In the genomic region with DNA sequence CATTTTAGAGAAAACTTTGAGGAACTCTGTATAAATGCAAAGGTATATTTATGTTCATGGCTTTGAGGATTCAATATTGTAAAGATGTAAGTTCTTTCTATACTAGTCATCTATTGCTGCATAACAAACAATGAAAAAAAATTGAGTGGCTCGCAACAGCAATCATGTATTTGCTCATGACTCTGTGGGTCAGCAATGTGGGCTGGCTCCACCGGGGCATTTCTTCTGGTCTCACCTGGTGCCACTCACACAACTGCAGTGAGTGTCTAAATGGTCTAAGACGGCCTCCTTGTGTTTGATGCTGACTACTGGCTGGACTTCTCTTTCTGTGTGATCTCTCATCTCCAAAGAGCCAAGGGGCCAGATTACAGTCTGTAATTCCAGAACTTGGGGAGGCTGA, we compare ENCODE assay signal across 32 cellular contexts.
"Had no signal": no experiment of that assay in that cellular context is flagged by ENCODE, and none has a peak within 500 bp of the region (broad histone marks: within the 10 kb centered on the region; RNA-seq: fewer than 3 reads in every experiment).

No MANE protein-coding gene starts in this region.

- DNase-seq: activated CD4-positive, alpha-beta memory T cell treated with anti-CD3 and anti-CD28 coated beads, Interleukin-2, amount 10 ng/mL, durations not matched to agents 7 days and 5 days; activated CD4-positive, alpha-beta T cell treated with anti-CD3 and anti-CD28 coated beads, Interleukin-2, amount 10 ng/mL, durations not matched to agents 7 days and 5 days; activated CD4-positive, CD25-positive, alpha-beta regulatory T cell treated with anti-CD3 and anti-CD28 coated beads, Interleukin-2, amount 50 U/mL, for 72 hours; activated gamma-delta T cell treated with Interleukin-2 at 50 U/mL for 16 hours; activated naive CD4-positive, alpha-beta T cell treated with anti-CD3 and anti-CD28 coated beads, Interleukin-2, amount 50 U/mL, for 16 hours; activated T-cell treated with anti-CD3 and anti-CD28 coated beads, Interleukin-2, amount 50 U/mL, for 4 hours; amygdala; cerebellar nuclear complex; colonic mucosa; effector CD8-positive, alpha-beta T cell; foreskin fibroblast; head of caudate nucleus; hypothalamus; immature natural killer cell; kidney glomerular epithelial cell; left ventricle myocardium inferior; nephron progenitor cell; ovary; retina; stimulated activated CD4-positive, alpha-beta T cell treated with anti-CD3 and anti-CD28 coated beads, Interleukin-12 subunit alpha, Interleukin-12 subunit beta, amount 100 ng/mL, for 4 hours; stimulated activated CD4-positive, alpha-beta T cell treated with anti-CD3 and anti-CD28 coated beads, Interleukin-4, amount 100 ng/mL, for 1 hour; T-helper 2 cell; thyroid gland; upper lobe of right lung had no signal

- H3K27me3 ChIP-seq: cardiac muscle cell, colonic mucosa, neutrophil, ovary, thyroid gland, upper lobe of right lung had no signal

- H3K4me3 Mint-ChIP-seq: activated CD4-positive, alpha-beta memory T cell treated with anti-CD3 and anti-CD28 coated beads, Interleukin-2, amount 10 ng/mL, durations not matched to agents 7 days and 5 days; activated CD4-positive, alpha-beta T cell treated with anti-CD3 and anti-CD28 coated beads, Interleukin-2, amount 10 ng/mL, durations not matched to agents 7 days and 5 days; activated T-cell treated with anti-CD3 and anti-CD28 coated beads, Interleukin-2, amount 50 U/mL, for 4 hours; activated T-helper 17 cell treated with anti-CD3 and anti-CD28 coated beads, Interleukin-2, amount 50 U/mL, for 72 hours; immature natural killer cell; nephron progenitor cell; stimulated activated naive CD8-positive, alpha-beta T cell treated with anti-CD3 and anti-CD28 coated beads, Interleukin-15, Interleukin-2, amounts not matched to agents 100 ng/mL and 50 ng/mL, for 24 hours had no signal

- H3K36me3 Mint-ChIP-seq: immature natural killer cell had no signal

- H3K4me1 ChIP-seq: colonic mucosa, left ventricle myocardium inferior, prostate gland, thyroid gland, upper lobe of right lung had no signal

- H3K4me1 Mint-ChIP-seq: activated CD4-positive, alpha-beta T cell treated with anti-CD3 and anti-CD28 coated beads, Interleukin-2, amount 10 ng/mL, durations not matched to agents 7 days and 5 days; activated T-helper 17 cell treated with anti-CD3 and anti-CD28 coated beads, Interleukin-2, amount 50 U/mL, for 72 hours; immature natural killer cell; nephron progenitor cell had no signal

- H3K4me3 ChIP-seq: cardiac muscle cell, colonic mucosa, left ventricle myocardium inferior, lung, ovary, prostate gland, skin epidermis, thyroid gland, upper lobe of right lung had no signal

- H3K27ac ChIP-seq: cardiac muscle cell, colonic mucosa, left ventricle myocardium inferior, neutrophil, ovary, prostate gland, skin epidermis, thyroid gland, upper lobe of right lung had no signal

- H3K27ac Mint-ChIP-seq: activated CD4-positive, alpha-beta memory T cell treated with anti-CD3 and anti-CD28 coated beads, Interleukin-2, amount 10 ng/mL, durations not matched to agents 7 days and 5 days; activated CD4-positive, alpha-beta T cell treated with anti-CD3 and anti-CD28 coated beads, Interleukin-2, amount 10 ng/mL, durations not matched to agents 7 days and 5 days; activated T-helper 17 cell treated with anti-CD3 and anti-CD28 coated beads, Interleukin-2, amount 50 U/mL, for 72 hours; immature natural killer cell; nephron progenitor cell; stimulated activated naive CD8-positive, alpha-beta T cell treated with anti-CD3 and anti-CD28 coated beads, Interleukin-15, Interleukin-2, amounts not matched to agents 100 ng/mL and 50 ng/mL, for 24 hours had no signal

- H3K36me3 ChIP-seq: cardiac muscle cell, colonic mucosa, left ventricle myocardium inferior, neutrophil, ovary, prostate gland, thyroid gland, upper lobe of right lung had no signal

- H3K9me3 ChIP-seq: colonic mucosa, left ventricle myocardium inferior, neutrophil, ovary, prostate gland, thyroid gland, upper lobe of right lung had no signal

- ATAC-seq: activated T-cell treated with anti-CD3 and anti-CD28 coated beads, Interleukin-2, amount 50 U/mL, for 4 hours; activated T-helper 17 cell treated with anti-CD3 and anti-CD28 coated beads, Interleukin-2, amount 50 U/mL, for 72 hours; sciatic nerve; upper lobe of right lung had no signal

- H3K9me3 Mint-ChIP-seq: activated CD4-positive, alpha-beta memory T cell treated with anti-CD3 and anti-CD28 coated beads, Interleukin-2, amount 10 ng/mL, durations not matched to agents 7 days and 5 days; activated CD4-positive, alpha-beta T cell treated with anti-CD3 and anti-CD28 coated beads, Interleukin-2, amount 10 ng/mL, durations not matched to agents 7 days and 5 days; activated T-cell treated with anti-CD3 and anti-CD28 coated beads, Interleukin-2, amount 50 U/mL, for 4 hours; activated T-helper 17 cell treated with anti-CD3 and anti-CD28 coated beads, Interleukin-2, amount 50 U/mL, for 72 hours; immature natural killer cell; nephron progenitor cell; stimulated activated naive CD8-positive, alpha-beta T cell treated with anti-CD3 and anti-CD28 coated beads, Interleukin-15, Interleukin-2, amounts not matched to agents 100 ng/mL and 50 ng/mL, for 24 hours had no signal
